ENCODE assay signal across 20 cellular contexts in the genomic region with DNA sequence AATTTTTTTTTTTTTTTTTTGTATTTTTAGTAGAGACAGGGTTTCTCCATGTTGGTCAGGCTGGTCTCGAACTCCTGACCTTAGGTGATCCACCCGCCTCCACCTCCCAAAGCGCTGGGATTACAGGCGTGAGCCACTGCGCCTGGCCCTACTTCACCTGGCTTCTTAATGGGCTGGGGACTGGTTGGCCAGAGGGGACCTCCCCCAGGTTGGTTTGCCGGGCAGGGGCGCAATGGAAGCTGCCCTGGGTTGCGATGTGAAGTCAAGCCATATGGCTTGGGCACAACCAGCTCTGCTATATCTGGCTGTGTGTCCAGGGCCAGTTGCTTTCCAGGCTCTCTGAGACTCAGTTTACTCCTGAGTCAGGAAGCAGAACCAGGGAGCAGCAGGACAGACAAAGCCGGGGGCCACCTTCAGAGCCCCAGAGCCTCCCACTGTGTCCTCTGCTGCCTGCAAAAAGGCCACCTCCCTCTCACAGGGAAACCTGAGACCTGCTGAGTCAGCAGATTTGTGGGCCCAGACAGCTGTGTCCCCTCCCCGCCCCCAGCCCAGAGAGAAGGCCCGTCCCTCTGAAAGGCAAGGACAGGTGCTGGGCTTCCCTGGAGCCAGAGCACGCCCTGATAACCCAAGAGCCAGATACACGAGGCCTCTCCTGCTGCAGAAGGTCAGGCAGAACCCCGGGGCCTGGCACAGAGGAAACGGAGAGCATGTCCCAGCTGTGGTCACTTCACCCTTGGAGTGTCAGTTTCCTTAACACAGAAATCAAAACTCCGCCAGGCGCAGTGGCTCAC. TPM values are rescaled to one million over a fixed set of nuclear protein-coding genes. Genes with fewer than 3 reads are reported as not detected.
A peak's percentile ranks its signal among the peaks of the same experiment; 100 is the strongest.
DNase-seq lines count a peak whose midpoint lies in the region; ATAC-seq and TF ChIP-seq lines count a peak whose summit lies in the region.
"Had no signal": no experiment of that assay in that cellular context is flagged by ENCODE, and none has a peak within 500 bp of the region (broad histone marks: within the 10 kb centered on the region; RNA-seq: fewer than 3 reads in every experiment).

No MANE protein-coding gene starts in this region.

- no peaks in the 10 kb centered on the region for H3K9me3 ChIP-seq in transverse colon

- H3K9me3 Mint-ChIP-seq in activated naive CD4-positive, alpha-beta T cell treated with anti-CD3 and anti-CD28 coated beads, Interleukin-2, amount 50 U/mL, for 72 hours: no peaks in the 10 kb centered on the region
- H3K9me3 Mint-ChIP-seq: activated B cell treated with CpG ODN at 0.5 μM for 24 hours, T-cell had no signal

- no peak overlapping the region for H3K27ac Mint-ChIP-seq in activated naive CD4-positive, alpha-beta T cell treated with anti-CD3 and anti-CD28 coated beads, Interleukin-2, amount 50 U/mL, for 72 hours
- H3K27ac Mint-ChIP-seq: activated B cell treated with CpG ODN at 0.5 μM for 24 hours, T-cell had no signal

- no peak for TF ChIP-seq CTCF in transverse colon (IDR thresholded peaks at IDR 0.05)

- H3K4me1 ChIP-seq in transverse colon: peaks cover 10 to 52% (median 35%) of the 10 kb centered on the region in 4 donors

- no peak overlapping the region for H3K4me3 ChIP-seq in transverse colon

- ATAC-seq in activated naive CD4-positive, alpha-beta T cell treated with anti-CD3 and anti-CD28 coated beads, Interleukin-2, amount 50 U/mL, for 72 hours: no peak
- no peak for ATAC-seq in HG03457 (IDR thresholded peaks at IDR 0.05; ENCODE audit: unreplicated experiment)
- ATAC-seq: left lobe of liver; stimulated activated naive CD8-positive, alpha-beta T cell treated with anti-CD3 and anti-CD28 coated beads, Interleukin-15, Interleukin-2, amounts not matched to agents 100 U/mL and 50 U/mL, for 24 hours; T-cell had no signal

- intact Hi-C loops in transverse colon (cut with DNase I; ENCODE audit: low total_unique reads): no loop called here

- TF ChIP-seq EP300 in transverse colon (IDR thresholded peaks at IDR 0.05; ENCODE audit: low read depth): no peak

- peak; percentile 54 for DNase-seq in NCI-H2107 treated with DMSO at 0.1 percent for 48 hours (lab: John Stamatoyannopoulos, UW; ENCODE audit: unreplicated experiment)
- no peak for DNase-seq in NCI-H2107 (lab: John Stamatoyannopoulos, UW)
- peak; percentile 28 for DNase-seq in NCI-H69 (lab: John Stamatoyannopoulos, UW)
- DNase-seq in iPS-NIHi11 (ENCODE audit: low spot score): peak; percentile 76
- peak; percentile 63 for DNase-seq in transverse colon
- no peak for DNase-seq in activated naive CD4-positive, alpha-beta T cell treated with anti-CD3 and anti-CD28 coated beads, Interleukin-2, amount 50 U/mL, for 72 hours (ENCODE audit: low spot score in 2 of 2)
- no peak for DNase-seq in pons (ENCODE audit: low spot score)
- DNase-seq: ACHN; activated B cell treated with CpG ODN at 0.5 μM for 24 hours; activated CD8-positive, alpha-beta memory T cell treated with anti-CD3 and anti-CD28 coated beads for 24 hours; amygdala; EL; KG1; NCI-H1092 treated with DMSO at 0.1 percent for 48 hours; stimulated activated CD4-positive, alpha-beta T cell treated with anti-CD3 and anti-CD28 coated beads, Interleukin-12 subunit alpha, Interleukin-12 subunit beta, amount 100 ng/mL, for 4 hours; stimulated activated naive CD8-positive, alpha-beta T cell treated with anti-CD3 and anti-CD28 coated beads, Interleukin-15, Interleukin-2, amounts not matched to agents 100 U/mL and 50 U/mL, for 24 hours; T-cell had no signal

- in situ Hi-C loops in transverse colon (cut with MboI; ENCODE audit: low pct_ligation_motif_present in 1 of 4, low pct_unique_long_range_greater_than_20kb in 1 of 4, low sequenced_read_pairs in 3 of 4): no loop called here

- peak overlapping the region; percentile 76 to 82 (median 78) for H3K27ac ChIP-seq in transverse colon
- H3K27ac ChIP-seq: RWPE1 had no signal

- 40 to 80% methylated on average over 1 to 17 of the region's 17 CpGs for WGBS in transverse colon (ENCODE audit: low coverage in 1 of 2), 2 donors

- no peak for TF ChIP-seq POLR2A in transverse colon (IDR thresholded peaks at IDR 0.05)

- H3K36me3 Mint-ChIP-seq in activated naive CD4-positive, alpha-beta T cell treated with anti-CD3 and anti-CD28 coated beads, Interleukin-2, amount 50 U/mL, for 72 hours: no peaks in the 10 kb centered on the region
- H3K36me3 Mint-ChIP-seq: T-cell had no signal

- peaks cover 3% of the 10 kb centered on the region for H3K27me3 ChIP-seq in transverse colon

- no peaks in the 10 kb centered on the region for H3K36me3 ChIP-seq in transverse colon

RNA-seq across cellular contexts. Expression of gene DAGLA, which starts 29.2 kb away (rescaled TPM):
- total RNA-seq in transverse colon: 10 to 100 TPM; 11.9 to 31.4 (median 17.0) TPM
- total RNA-seq in activated naive CD4-positive, alpha-beta T cell treated with anti-CD3 and anti-CD28 coated beads, Interleukin-2, amount 50 U/mL, for 72 hours: under 1 TPM in 1 of 2 donors, not detected in 1; 0.19 TPM
- total RNA-seq: activated B cell treated with CpG ODN at 0.5 μM for 24 hours had no signal

Comparison
In these comparisons a context has a peak if more than half of its experiments do, and no peak if none do; other contexts are left out.
1. DNase-seq: peak in NCI-H2107 treated with DMSO at 0.1 percent for 48 hours (single experiment), NCI-H69 (single experiment), iPS-NIHi11 (single experiment) and transverse colon (single experiment); none in NCI-H2107 (single experiment), activated naive CD4-positive, alpha-beta T cell treated with anti-CD3 and anti-CD28 coated beads, Interleukin-2, amount 50 U/mL, for 72 hours (0 of 2) and pons (single experiment).
2. RNA of gene DAGLA, which starts 29.2 kb away (total RNA-seq): 11.9 to 31.4 TPM in transverse colon; 0.19 TPM in activated naive CD4-positive, alpha-beta T cell treated with anti-CD3 and anti-CD28 coated beads, Interleukin-2, amount 50 U/mL, for 72 hours; every median in the first group is over 10 times any median in the second.